1 cellular context compared by ENCODE assay signal in the genomic region with DNA sequence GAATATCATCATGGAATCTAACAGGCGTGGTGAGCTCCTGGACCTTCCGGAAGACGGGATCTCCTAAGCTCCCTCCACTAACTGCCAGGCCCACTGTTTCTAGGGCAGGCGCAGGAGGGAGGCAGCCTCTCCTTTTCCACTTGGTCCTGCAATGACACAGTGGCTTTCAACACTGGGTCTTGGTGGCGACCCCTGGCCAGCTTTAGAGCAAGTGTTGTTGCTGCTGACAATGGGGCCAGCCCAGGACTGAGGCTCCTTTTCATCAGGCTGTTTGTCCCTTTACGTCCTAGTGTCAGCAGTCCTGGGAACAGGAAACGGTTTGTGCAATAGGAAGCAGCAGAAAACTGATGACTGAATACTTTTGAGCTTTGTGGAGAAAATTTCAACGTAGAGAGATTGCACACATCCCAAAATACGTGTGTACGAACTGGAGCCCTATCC.
TF ChIP-seq lines count a peak whose summit lies in the region.

No MANE protein-coding gene starts in this region.

TF ChIP-seq in HepG2, 621 proteins besides CTCF, POLR2A, EP300 and RAD21 (continued from another document and continues in another):
- no peak for TF ChIP-seq HBP1 (CRISPR knock-in tag; IDR thresholded peaks at IDR 0.05; ENCODE audit: low read depth)
- no peak for TF ChIP-seq ZNF570 (CRISPR knock-in tag; IDR thresholded peaks at IDR 0.05; ENCODE audit: borderline replicate concordance)
- no peak for TF ChIP-seq ZNF280D (CRISPR knock-in tag; IDR thresholded peaks at IDR 0.05)
- no peak for TF ChIP-seq ZNF788 (CRISPR knock-in tag; IDR thresholded peaks at IDR 0.05; ENCODE audit: borderline replicate concordance)
- 0 out of 2 replicates have a peak, but pooled peaks have one; percentile 17 for TF ChIP-seq ZBTB43 (CRISPR knock-in tag; conservative IDR thresholded peaks at IDR 0.05)
- TF ChIP-seq MAFF (IDR thresholded peaks at IDR 0.05; ENCODE audit: low read depth, low read length), result peak; percentile 81
- no peak for TF ChIP-seq GFI1 (CRISPR knock-in tag; IDR thresholded peaks at IDR 0.05; ENCODE audit: borderline replicate concordance)
- TF ChIP-seq TFDP1 (CRISPR knock-in tag; IDR thresholded peaks at IDR 0.05; ENCODE audit: borderline replicate concordance), result no peak
- no peak for TF ChIP-seq FOXJ3 (CRISPR knock-in tag; IDR thresholded peaks at IDR 0.05; ENCODE audit: borderline replicate concordance)
- TF ChIP-seq TGIF2 (CRISPR knock-in tag; IDR thresholded peaks at IDR 0.05), result peak; percentile 42; the same call in 1 of the 2 replicates
- TF ChIP-seq SUZ12 (IDR thresholded peaks at IDR 0.05; ENCODE audit: low read depth, low read length), result no peak
- TF ChIP-seq ZSCAN25 (CRISPR knock-in tag; IDR thresholded peaks at IDR 0.05), result no peak
- TF ChIP-seq ZNF326 (CRISPR knock-in tag; IDR thresholded peaks at IDR 0.05; ENCODE audit: borderline replicate concordance), result no peak
- no peak for TF ChIP-seq ZNF335 (CRISPR knock-in tag; IDR thresholded peaks at IDR 0.05)
- TF ChIP-seq, protein P1, sequence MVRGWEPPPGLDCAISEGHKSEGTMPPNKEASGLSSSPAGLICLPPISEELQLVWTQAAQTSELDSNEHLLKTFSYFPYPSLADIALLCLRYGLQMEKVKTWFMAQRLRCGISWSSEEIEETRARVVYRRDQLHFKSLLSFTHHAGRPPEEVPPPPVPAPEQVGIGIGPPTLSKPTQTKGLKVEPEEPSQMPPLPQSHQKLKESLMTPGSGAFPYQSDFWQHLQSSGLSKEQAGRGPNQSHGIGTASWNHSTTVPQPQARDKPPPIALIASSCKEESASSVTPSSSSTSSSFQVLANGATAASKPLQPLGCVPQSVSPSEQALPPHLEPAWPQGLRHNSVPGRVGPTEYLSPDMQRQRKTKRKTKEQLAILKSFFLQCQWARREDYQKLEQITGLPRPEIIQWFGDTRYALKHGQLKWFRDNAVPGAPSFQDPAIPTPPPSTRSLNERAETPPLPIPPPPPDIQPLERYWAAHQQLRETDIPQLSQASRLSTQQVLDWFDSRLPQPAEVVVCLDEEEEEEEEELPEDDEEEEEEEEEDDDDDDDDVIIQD (CRISPR knock-in tag; IDR thresholded peaks at IDR 0.05; ENCODE audit: low read depth), result 0 out of 2 replicates have a peak, but pooled peaks have one; percentile 34
- no peak; the same call in 1 of the 2 replicates for TF ChIP-seq ZFP90 (CRISPR knock-in tag; IDR thresholded peaks at IDR 0.05; ENCODE audit: borderline replicate concordance)
- TF ChIP-seq ZNF350 (CRISPR knock-in tag; IDR thresholded peaks at IDR 0.05; ENCODE audit: borderline replicate concordance, low read depth), result no peak; the same call in 1 of the 2 replicates
- 0 out of 2 replicates have a peak, but pooled peaks have one; percentile 15 for TF ChIP-seq FOXA3 (CRISPR knock-in tag; IDR thresholded peaks at IDR 0.05)
- peak; percentile 68 for TF ChIP-seq ZNF317 (CRISPR knock-in tag; IDR thresholded peaks at IDR 0.05)
- TF ChIP-seq RXRB (CRISPR knock-in tag; IDR thresholded peaks at IDR 0.05; ENCODE audit: borderline replicate concordance), result peak; percentile 25; the same call in 1 of the 2 replicates
- 0 out of 2 replicates have a peak, but pooled peaks have one; percentile 25 for TF ChIP-seq HDAC2 (CRISPR knock-in tag; IDR thresholded peaks at IDR 0.05)
- TF ChIP-seq, protein P2, sequence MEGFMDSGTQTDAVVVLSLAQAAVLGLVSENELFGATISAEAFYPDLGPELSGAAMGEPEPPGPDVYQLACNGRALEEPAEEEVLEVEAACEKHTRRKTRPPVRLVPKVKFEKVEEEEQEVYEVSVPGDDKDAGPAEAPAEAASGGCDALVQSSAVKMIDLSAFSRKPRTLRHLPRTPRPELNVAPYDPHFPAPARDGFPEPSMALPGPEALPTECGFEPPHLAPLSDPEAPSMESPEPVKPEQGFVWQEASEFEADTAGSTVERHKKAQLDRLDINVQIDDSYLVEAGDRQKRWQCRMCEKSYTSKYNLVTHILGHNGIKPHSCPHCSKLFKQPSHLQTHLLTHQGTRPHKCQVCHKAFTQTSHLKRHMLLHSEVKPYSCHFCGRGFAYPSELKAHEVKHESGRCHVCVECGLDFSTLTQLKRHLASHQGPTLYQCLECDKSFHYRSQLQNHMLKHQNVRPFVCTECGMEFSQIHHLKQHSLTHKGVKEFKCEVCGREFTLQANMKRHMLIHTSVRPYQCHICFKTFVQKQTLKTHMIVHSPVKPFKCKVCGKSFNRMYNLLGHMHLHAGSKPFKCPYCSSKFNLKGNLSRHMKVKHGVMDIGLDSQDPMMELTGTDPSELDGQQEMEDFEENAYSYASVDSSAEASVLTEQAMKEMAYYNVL (CRISPR knock-in tag; IDR thresholded peaks at IDR 0.05; ENCODE audit: borderline replicate concordance), result 0 out of 2 replicates have a peak, but pooled peaks have one; percentile 43
- TF ChIP-seq MTF2 (CRISPR knock-in tag; IDR thresholded peaks at IDR 0.05; ENCODE audit: borderline replicate concordance), result no peak
- TF ChIP-seq ZNF10 (CRISPR knock-in tag; IDR thresholded peaks at IDR 0.05; ENCODE audit: borderline replicate concordance, low read depth), result no peak
- TF ChIP-seq CREB1 (IDR thresholded peaks at IDR 0.05), result no peak
- TF ChIP-seq CREB1 (CRISPR knock-in tag; IDR thresholded peaks at IDR 0.05), result no peak
- no peak for TF ChIP-seq NAIF1 (CRISPR knock-in tag; IDR thresholded peaks at IDR 0.05; ENCODE audit: borderline replicate concordance)
- no peak for TF ChIP-seq NFE2L2 (IDR thresholded peaks at IDR 0.05; ENCODE audit: low read length)
- peak; percentile 53 for TF ChIP-seq HDAC1 (CRISPR knock-in tag; IDR thresholded peaks at IDR 0.05)
- peak; percentile 56 for TF ChIP-seq ELF3 (CRISPR knock-in tag; IDR thresholded peaks at IDR 0.05)
- no peak for TF ChIP-seq ZNF138 (CRISPR knock-in tag; IDR thresholded peaks at IDR 0.05; ENCODE audit: low read depth)
- TF ChIP-seq ISL2 (CRISPR knock-in tag; IDR thresholded peaks at IDR 0.05), result no peak
- TF ChIP-seq ZNF292 (CRISPR knock-in tag; IDR thresholded peaks at IDR 0.05; ENCODE audit: borderline replicate concordance, low read depth), result peak; percentile 70; the same call in 1 of the 2 replicates
- TF ChIP-seq HNRNPUL1 (IDR thresholded peaks at IDR 0.05; ENCODE audit: low read depth, low read length), result no peak
- no peak for TF ChIP-seq PHF20 (CRISPR knock-in tag; IDR thresholded peaks at IDR 0.05)
- TF ChIP-seq UBTF (CRISPR knock-in tag; IDR thresholded peaks at IDR 0.05), result peak; percentile 28; the same call in 1 of the 2 replicates
- TF ChIP-seq ZFP82 (CRISPR knock-in tag; IDR thresholded peaks at IDR 0.05; ENCODE audit: borderline replicate concordance), result no peak
- no peak for TF ChIP-seq CBX5 (CRISPR knock-in tag; IDR thresholded peaks at IDR 0.05; ENCODE audit: borderline replicate concordance)
- TF ChIP-seq RBAK (CRISPR knock-in tag; IDR thresholded peaks at IDR 0.05), result no peak
- TF ChIP-seq NR2F6 (IDR thresholded peaks at IDR 0.05), result no peak
- no peak for TF ChIP-seq NR2F6 (CRISPR knock-in tag; IDR thresholded peaks at IDR 0.05)
- 0 out of 2 replicates have a peak, but pooled peaks have one; percentile 28 for TF ChIP-seq KDM5B (CRISPR knock-in tag; IDR thresholded peaks at IDR 0.05; ENCODE audit: borderline replicate concordance)
- 0 out of 2 replicates have a peak, but pooled peaks have one; percentile 25 for TF ChIP-seq ZNF235 (CRISPR knock-in tag; IDR thresholded peaks at IDR 0.05; ENCODE audit: borderline replicate concordance)
- no peak for TF ChIP-seq NR3C1 (CRISPR knock-in tag; IDR thresholded peaks at IDR 0.05)
- peak; percentile 30; the same call in 1 of the 2 replicates for TF ChIP-seq FOSL2 (CRISPR knock-in tag; IDR thresholded peaks at IDR 0.05)
- TF ChIP-seq U2AF2 (IDR thresholded peaks at IDR 0.05; ENCODE audit: low read depth, low read length), result no peak
- peak; percentile 28; the same call in 1 of the 2 replicates for TF ChIP-seq SALL1 (CRISPR knock-in tag; IDR thresholded peaks at IDR 0.05)
- no peak for TF ChIP-seq MEIS1 (CRISPR knock-in tag; IDR thresholded peaks at IDR 0.05; ENCODE audit: borderline replicate concordance)
- peak; percentile 37; the same call in 1 of the 2 replicates for TF ChIP-seq TAF1 (CRISPR knock-in tag; IDR thresholded peaks at IDR 0.05)
- no peak for TF ChIP-seq KDM2A (CRISPR knock-in tag; IDR thresholded peaks at IDR 0.05; ENCODE audit: borderline replicate concordance, low read depth)
- TF ChIP-seq ETV5 (CRISPR knock-in tag; IDR thresholded peaks at IDR 0.05; ENCODE audit: borderline replicate concordance), result peak; percentile 58; the same call in 1 of the 2 replicates
- TF ChIP-seq, protein P3, sequence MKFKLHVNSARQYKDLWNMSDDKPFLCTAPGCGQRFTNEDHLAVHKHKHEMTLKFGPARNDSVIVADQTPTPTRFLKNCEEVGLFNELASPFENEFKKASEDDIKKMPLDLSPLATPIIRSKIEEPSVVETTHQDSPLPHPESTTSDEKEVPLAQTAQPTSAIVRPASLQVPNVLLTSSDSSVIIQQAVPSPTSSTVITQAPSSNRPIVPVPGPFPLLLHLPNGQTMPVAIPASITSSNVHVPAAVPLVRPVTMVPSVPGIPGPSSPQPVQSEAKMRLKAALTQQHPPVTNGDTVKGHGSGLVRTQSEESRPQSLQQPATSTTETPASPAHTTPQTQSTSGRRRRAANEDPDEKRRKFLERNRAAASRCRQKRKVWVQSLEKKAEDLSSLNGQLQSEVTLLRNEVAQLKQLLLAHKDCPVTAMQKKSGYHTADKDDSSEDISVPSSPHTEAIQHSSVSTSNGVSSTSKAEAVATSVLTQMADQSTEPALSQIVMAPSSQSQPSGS (CRISPR knock-in tag; IDR thresholded peaks at IDR 0.05), result no peak; the same call in 1 of the 2 replicates
- TF ChIP-seq SMARCC2 (IDR thresholded peaks at IDR 0.05), result no peak
- 0 out of 2 replicates have a peak, but pooled peaks have one; percentile 13 for TF ChIP-seq MED1 (CRISPR knock-in tag; IDR thresholded peaks at IDR 0.05)
- TF ChIP-seq SRF (IDR thresholded peaks at IDR 0.05; ENCODE audit: low read depth, low read length), result no peak
- no peak for TF ChIP-seq ZNF562 (CRISPR knock-in tag; IDR thresholded peaks at IDR 0.05; ENCODE audit: borderline replicate concordance)
- no peak for TF ChIP-seq POLR2AphosphoS5 (IDR thresholded peaks at IDR 0.05; ENCODE audit: low read depth, low read length)
